ENCODE assay signal across 2 cellular contexts in genomic region chr22:19972652-19973550, GRCh38.
TF ChIP-seq lines count a peak whose summit lies in the region.

No MANE protein-coding gene starts in this region.

TF ChIP-seq in GM23338, 12 proteins besides CTCF, POLR2A, EP300 and RAD21 (continued from another document):
- no peak for TF ChIP-seq REST (IDR thresholded peaks at IDR 0.05; ENCODE audit: unreplicated experiment)
- TF ChIP-seq JUNB (IDR thresholded peaks at IDR 0.05; ENCODE audit: unreplicated experiment), result no peak
- no peak for TF ChIP-seq STAT1 (IDR thresholded peaks at IDR 0.05; ENCODE audit: unreplicated experiment)

TF ChIP-seq in liver, 16 proteins besides CTCF, POLR2A, EP300 and RAD21 (continued from another document):
- TF ChIP-seq REST (IDR thresholded peaks at IDR 0.05), result no peak
- TF ChIP-seq ATF3 (IDR thresholded peaks at IDR 0.05), result no peak
- no peak for TF ChIP-seq FOXA1 (IDR thresholded peaks at IDR 0.05)
